8 cellular contexts compared by ENCODE assay signal in genomic region chr12:31324116-31324844, GRCh38. TPM values are rescaled to one million over a fixed set of nuclear protein-coding genes. Genes with fewer than 3 reads are reported as not detected.
DNase-seq lines count a peak whose midpoint lies in the region; ATAC-seq and TF ChIP-seq lines count a peak whose summit lies in the region.

No MANE protein-coding gene starts in this region.

- peak overlapping the region; percentile 65 for H3K27ac ChIP-seq in Karpas-422 (ENCODE audit: low read length)
- H3K27ac ChIP-seq in right cardiac atrium (ENCODE audit: low read length) = peak overlapping the region; percentile 55

- H3K9ac ChIP-seq in Karpas-422 (ENCODE audit: low read length) = peak overlapping the region; percentile 99

- DNase-seq in DMS153 treated with DMSO at 0.1 percent for 48 hours (lab: John Stamatoyannopoulos, UW; ENCODE audit: unreplicated experiment) (peak; percentile 47), Karpas-422 (peak; percentile 88), T-helper 1 cell (peak; percentile 58 to 79 (median 76)), amniotic epithelial cell (ENCODE audit: low read depth) (peak; percentile 83), right cardiac atrium (peak; percentile 64 to 83 (median 82)), retinal pigment epithelial cell (ENCODE audit: low read depth) (no peak)

- peaks cover 44% of the 10 kb centered on the region for H4K20me1 ChIP-seq in Karpas-422 (ENCODE audit: insufficient read depth, low read depth, low read length)

- H3K4me2 ChIP-seq in Karpas-422 (ENCODE audit: low read depth, low read length, poor library complexity, severe bottlenecking) = peak overlapping the region; percentile 93

- H3K27me3 ChIP-seq in Karpas-422 (ENCODE audit: low read length) (no peaks in the 10 kb centered on the region), right cardiac atrium (ENCODE audit: control insufficient read depth, insufficient read depth) (no peaks in the 10 kb centered on the region)

- under 1% methylated on average over 81 of the region's 81 CpGs for WGBS in right cardiac atrium

- intact Hi-C loops in right cardiac atrium (cut with DNase I) = no loop called here

- peaks cover 4% of the 10 kb centered on the region for H3K36me3 ChIP-seq in Karpas-422 (ENCODE audit: insufficient read depth, low read length)

- TF ChIP-seq CTCF in retinal pigment epithelial cell (conservative IDR thresholded peaks at IDR 0.05; ENCODE audit: low read depth, low read length) = peak; percentile 13

- peak; percentile 27 for ATAC-seq in GM21526 (IDR thresholded peaks at IDR 0.05; ENCODE audit: low FRiP score, unreplicated experiment)
- ATAC-seq in right cardiac atrium = peak; percentile 34 to 45
- no peak for ATAC-seq in HG02970 (IDR thresholded peaks at IDR 0.05; ENCODE audit: low FRiP score, unreplicated experiment)

- H3K79me2 ChIP-seq in Karpas-422 (ENCODE audit: low read length) = peaks cover 67% of the 10 kb centered on the region

- no peaks in the 10 kb centered on the region for H3K9me2 ChIP-seq in Karpas-422 (replicated peaks; ENCODE audit: insufficient read depth, low read length)

- no peaks in the 10 kb centered on the region for H3K9me3 ChIP-seq in Karpas-422 (ENCODE audit: low read length)
- no peaks in the 10 kb centered on the region for H3K9me3 ChIP-seq in right cardiac atrium (ENCODE audit: control insufficient read depth, low read length)

- H3K4me3 ChIP-seq in Karpas-422 (ENCODE audit: low read length) (peak overlapping the region; percentile 100), right cardiac atrium (ENCODE audit: low read length) (peak overlapping the region; percentile 82), retinal pigment epithelial cell (ENCODE audit: low read length) (peak overlapping the region; percentile 91)

- no peak overlapping the region for H2AFZ ChIP-seq in Karpas-422 (ENCODE audit: low read length)

- H3K4me1 ChIP-seq in Karpas-422 (ENCODE audit: low read length) (peaks cover 48% of the 10 kb centered on the region), right cardiac atrium (ENCODE audit: control insufficient read depth, insufficient read depth, low read length) (no peaks in the 10 kb centered on the region)

RNA-seq across cellular contexts. Expression of gene SINHCAF, which starts 1.7 kb away (rescaled TPM):
- 73.7 and 117 TPM in 2 replicates for total RNA-seq in Karpas-422 (2014; rRNA removed; shearing (Covaris generic); ENCODE audit: low replicate concordance)
- total RNA-seq in right cardiac atrium = 10 to 100 TPM in 3 of 4 donors, 1 to 10 TPM in 1; 9.4 to 15.2 (median 13.9) TPM
- 9.1 TPM for polyA plus RNA-seq in right cardiac atrium
